8 cellular contexts compared by ENCODE assay signal in genomic region chr1:54335396-54336056, GRCh38.
DNase-seq lines count a peak whose midpoint lies in the region; ATAC-seq, FAIRE-seq and TF ChIP-seq lines count a peak whose summit lies in the region.

No MANE protein-coding gene starts in this region.

- no peak overlapping the region for H3K4me2 ChIP-seq in K562 (ENCODE audit: insufficient read depth, low read length)

- intact Hi-C loops in K562 (cut with micrococcal nuclease) (no loop called here), stomach (cut with DNase I; ENCODE audit: low total_unique reads) (no loop called here)
- intact Hi-C loops in activated CD4-positive, alpha-beta T cell treated with anti-CD3 and anti-CD28 coated beads, Interleukin-2, amount 10 ng/mL, durations not matched to agents 24 days and 14 days (cut with micrococcal nuclease), result no loop called here

- WGBS in K562 (ENCODE audit: insufficient coverage, low coverage, missing lambda C conversion rate), result 93% methylated on average over 15 of the region's 15 CpGs
- 16 to 55% (median 24%) methylated on average over 15 of the region's 15 CpGs for WGBS in stomach, 5 donors

- TF ChIP-seq CTCF in K562 (IDR thresholded peaks at IDR 0.05 in 2 of 3, conservative IDR thresholded peaks at IDR 0.05 in 1 of 3; ENCODE audit: insufficient read depth in 2 of 3, low read depth in 1 of 3, low read length in 3 of 3) (no peak), stomach (IDR thresholded peaks at IDR 0.05) (no peak), D721Med (IDR thresholded peaks at IDR 0.05; ENCODE audit: insufficient read depth, missing control alignments) (no peak)

- no peaks in the 10 kb centered on the region for H3K27me3 Mint-ChIP-seq in activated CD4-positive, alpha-beta T cell treated with anti-CD3 and anti-CD28 coated beads, Interleukin-2, amount 10 ng/mL, durations not matched to agents 24 days and 14 days

- H3K9ac ChIP-seq in K562 (ENCODE audit: insufficient read depth in 1 of 2, low read depth in 2 of 2, low read length in 2 of 2), result peak overlapping the region in 1 of 2 experiments; percentile 39; a peak in 1 of 4 replicates

- BruUV-seq in K562 (replicated peaks; lab: Mats Ljungman, UMichigan), result no TSS peak

- no peak overlapping the region for H3K4me3 ChIP-seq in K562
- peak overlapping the region in 1 of 4 donors; percentile 11 for H3K4me3 ChIP-seq in stomach

- H3K36me3 ChIP-seq in K562 (ENCODE audit: control insufficient read depth, insufficient read depth, low read length) (peaks cover 27% of the 10 kb centered on the region; the same call in 2 of the 3 replicates), stomach (no peaks in the 10 kb centered on the region)

- no peak overlapping the region for H3K27ac Mint-ChIP-seq in activated CD4-positive, alpha-beta T cell treated with anti-CD3 and anti-CD28 coated beads, Interleukin-2, amount 10 ng/mL, durations not matched to agents 24 days and 14 days

- CTCF ChIA-PET in K562 (lab: Yijun Ruan, JAX; ENCODE audit: low intra/inter-chr PET ratio), result no interaction called here

- H3K36me3 Mint-ChIP-seq in activated CD4-positive, alpha-beta T cell treated with anti-CD3 and anti-CD28 coated beads, Interleukin-2, amount 10 ng/mL, durations not matched to agents 24 days and 14 days (ENCODE audit: low read depth), result peaks cover 11% of the 10 kb centered on the region

- peaks cover 49% of the 10 kb centered on the region for H3K79me2 ChIP-seq in K562 (ENCODE audit: control insufficient read depth, insufficient read depth, low read length)

- H3K9me3 Mint-ChIP-seq in activated CD4-positive, alpha-beta T cell treated with anti-CD3 and anti-CD28 coated beads, Interleukin-2, amount 10 ng/mL, durations not matched to agents 24 days and 14 days, result no peaks in the 10 kb centered on the region

- ATAC-seq in K562, result no peak
- ATAC-seq in HG02840 (IDR thresholded peaks at IDR 0.05; ENCODE audit: low FRiP score, unreplicated experiment), result no peak

- H2AFZ ChIP-seq in K562 (ENCODE audit: low read depth, low read length), result no peak overlapping the region

- no peak for TF ChIP-seq RAD21 in K562 (CRISPR knock-in tag; conservative IDR thresholded peaks at IDR 0.05 in 1 of 2, IDR thresholded peaks at IDR 0.05 in 1 of 2)

- DNase-seq in HT1080 (ENCODE audit: low read depth), result peak; percentile 94
- DNase-seq in K562 (ENCODE audit: extremely low read depth in 1 of 4, low spot score in 3 of 4), result no peak
- peak; percentile 91 for DNase-seq in iris pigment epithelial cell (ENCODE audit: low read depth)
- DNase-seq in stomach, result peak; percentile 57
- DNase-seq in D721Med (ENCODE audit: insufficient read length, low spot score), result no peak
- DNase-seq in SW480 (ENCODE audit: low spot score), result no peak
- no peak for DNase-seq in activated CD4-positive, alpha-beta T cell treated with anti-CD3 and anti-CD28 coated beads, Interleukin-2, amount 10 ng/mL, durations not matched to agents 24 days and 14 days

- H3K4me3 Mint-ChIP-seq in activated CD4-positive, alpha-beta T cell treated with anti-CD3 and anti-CD28 coated beads, Interleukin-2, amount 10 ng/mL, durations not matched to agents 24 days and 14 days, result no peak overlapping the region

- H3K4me1 Mint-ChIP-seq in activated CD4-positive, alpha-beta T cell treated with anti-CD3 and anti-CD28 coated beads, Interleukin-2, amount 10 ng/mL, durations not matched to agents 24 days and 14 days, result peaks cover 23% of the 10 kb centered on the region

- POLR2A ChIA-PET in K562 (lab: Yijun Ruan, JAX), result interaction anchor here (0.7 to 1.6 kb wide), 4 partner anchors 7 to 70 kb away, joined by 3 to 8 read pairs (median 4); no protein-coding TSS in a partner anchor

- H3K27ac ChIP-seq in K562 (ENCODE audit: extremely low read depth, low read depth, low read length), result no peak overlapping the region
- peak overlapping the region; percentile 65 to 89 (median 87) for H3K27ac ChIP-seq in stomach

- H4K20me1 ChIP-seq in K562 (replicated peaks; ENCODE audit: control insufficient read depth, insufficient read depth, low read length), result peaks cover 52% of the 10 kb centered on the region

- TF ChIP-seq POLR2A in K562 (conservative IDR thresholded peaks at IDR 0.05) (no peak), stomach (IDR thresholded peaks at IDR 0.05) (no peak)

- in situ Hi-C loops in K562 (cut with MboI), result no loop called here

- peaks cover 9% of the 10 kb centered on the region for H3K9me1 ChIP-seq in K562 (ENCODE audit: control insufficient read depth, insufficient read depth, low read length)

- TF ChIP-seq EP300 in K562 (IDR thresholded peaks at IDR 0.05; ENCODE audit: low read length) (no peak), stomach (IDR thresholded peaks at IDR 0.05) (no peak)

- H3K4me1 ChIP-seq in K562 (replicated peaks in 1 of 2; ENCODE audit: control insufficient read depth in 2 of 2, insufficient read depth in 2 of 2, low read length in 2 of 2) (peaks cover 0 to 6% of the 10 kb centered on the region in 2 experiments; a peak in 3 of 5 replicates), stomach (peaks cover 81 to 100% (median 94%) of the 10 kb centered on the region in 4 donors)

- FAIRE-seq in K562 (lab: Jason Lieb, UNC), result no peak
- FAIRE-seq in D721Med (lab: Jason Lieb, UNC), result no peak

- H3K27me3 ChIP-seq in K562 (ENCODE audit: control insufficient read depth in 2 of 2, insufficient read depth in 2 of 2, low read length in 2 of 2) (no peaks in the 10 kb centered on the region), stomach (no peaks in the 10 kb centered on the region)

- no peaks in the 10 kb centered on the region for H3K9me3 ChIP-seq in K562 (replicated peaks; ENCODE audit: control insufficient read depth, insufficient read depth, low read depth, low read length)
- no peaks in the 10 kb centered on the region for H3K9me3 ChIP-seq in stomach

TF ChIP-seq in K562, 482 proteins besides CTCF, POLR2A, EP300 and RAD21 (continues in another document):
- peak; percentile 78 for TF ChIP-seq RBM25 (IDR thresholded peaks at IDR 0.05; ENCODE audit: low read depth, low read length, severe bottlenecking)
- TF ChIP-seq ZBTB33 (CRISPR knock-in tag; IDR thresholded peaks at IDR 0.05), result peak; percentile 87
- TF ChIP-seq BCOR (IDR thresholded peaks at IDR 0.05), result 0 out of 2 replicates have a peak, but pooled peaks have one; percentile 37
- TF ChIP-seq SREBF2 (CRISPR knock-in tag; IDR thresholded peaks at IDR 0.05), result no peak

Comparison
In these comparisons a context has a peak if more than half of its experiments do, and no peak if none do; other contexts are left out.
1. DNase-seq: peak in HT1080 (single experiment), iris pigment epithelial cell (single experiment) and stomach (single experiment); none in K562 (0 of 4), D721Med (single experiment), SW480 (single experiment) and activated CD4-positive, alpha-beta T cell treated with anti-CD3 and anti-CD28 coated beads, Interleukin-2, amount 10 ng/mL, durations not matched to agents 24 days and 14 days (single experiment).